Comparison of ENCODE assay signal across 1 cellular context in the genomic region with DNA sequence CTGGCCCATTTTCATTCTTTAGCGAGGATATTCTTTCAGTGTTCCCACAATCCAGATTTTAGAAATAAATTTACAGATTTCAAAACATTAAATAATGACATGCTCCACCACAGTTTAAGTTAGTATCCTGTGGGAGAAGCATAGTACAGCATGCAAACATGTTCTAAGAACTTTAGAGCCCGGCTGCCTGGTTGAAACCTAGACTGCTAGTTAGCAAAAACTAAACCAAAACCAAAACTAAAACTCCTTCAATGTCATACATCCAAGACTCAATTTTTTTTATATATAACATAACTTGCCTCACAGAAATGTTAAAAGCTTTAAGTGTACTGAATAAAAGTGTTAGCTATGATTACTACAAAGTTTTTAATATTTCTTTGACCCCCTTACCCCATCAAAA.
TF ChIP-seq lines count a peak whose summit lies in the region.

No MANE protein-coding gene starts in this region.

TF ChIP-seq in GM23338, 12 proteins besides CTCF, POLR2A, EP300 and RAD21:
- TF ChIP-seq, protein P1, sequence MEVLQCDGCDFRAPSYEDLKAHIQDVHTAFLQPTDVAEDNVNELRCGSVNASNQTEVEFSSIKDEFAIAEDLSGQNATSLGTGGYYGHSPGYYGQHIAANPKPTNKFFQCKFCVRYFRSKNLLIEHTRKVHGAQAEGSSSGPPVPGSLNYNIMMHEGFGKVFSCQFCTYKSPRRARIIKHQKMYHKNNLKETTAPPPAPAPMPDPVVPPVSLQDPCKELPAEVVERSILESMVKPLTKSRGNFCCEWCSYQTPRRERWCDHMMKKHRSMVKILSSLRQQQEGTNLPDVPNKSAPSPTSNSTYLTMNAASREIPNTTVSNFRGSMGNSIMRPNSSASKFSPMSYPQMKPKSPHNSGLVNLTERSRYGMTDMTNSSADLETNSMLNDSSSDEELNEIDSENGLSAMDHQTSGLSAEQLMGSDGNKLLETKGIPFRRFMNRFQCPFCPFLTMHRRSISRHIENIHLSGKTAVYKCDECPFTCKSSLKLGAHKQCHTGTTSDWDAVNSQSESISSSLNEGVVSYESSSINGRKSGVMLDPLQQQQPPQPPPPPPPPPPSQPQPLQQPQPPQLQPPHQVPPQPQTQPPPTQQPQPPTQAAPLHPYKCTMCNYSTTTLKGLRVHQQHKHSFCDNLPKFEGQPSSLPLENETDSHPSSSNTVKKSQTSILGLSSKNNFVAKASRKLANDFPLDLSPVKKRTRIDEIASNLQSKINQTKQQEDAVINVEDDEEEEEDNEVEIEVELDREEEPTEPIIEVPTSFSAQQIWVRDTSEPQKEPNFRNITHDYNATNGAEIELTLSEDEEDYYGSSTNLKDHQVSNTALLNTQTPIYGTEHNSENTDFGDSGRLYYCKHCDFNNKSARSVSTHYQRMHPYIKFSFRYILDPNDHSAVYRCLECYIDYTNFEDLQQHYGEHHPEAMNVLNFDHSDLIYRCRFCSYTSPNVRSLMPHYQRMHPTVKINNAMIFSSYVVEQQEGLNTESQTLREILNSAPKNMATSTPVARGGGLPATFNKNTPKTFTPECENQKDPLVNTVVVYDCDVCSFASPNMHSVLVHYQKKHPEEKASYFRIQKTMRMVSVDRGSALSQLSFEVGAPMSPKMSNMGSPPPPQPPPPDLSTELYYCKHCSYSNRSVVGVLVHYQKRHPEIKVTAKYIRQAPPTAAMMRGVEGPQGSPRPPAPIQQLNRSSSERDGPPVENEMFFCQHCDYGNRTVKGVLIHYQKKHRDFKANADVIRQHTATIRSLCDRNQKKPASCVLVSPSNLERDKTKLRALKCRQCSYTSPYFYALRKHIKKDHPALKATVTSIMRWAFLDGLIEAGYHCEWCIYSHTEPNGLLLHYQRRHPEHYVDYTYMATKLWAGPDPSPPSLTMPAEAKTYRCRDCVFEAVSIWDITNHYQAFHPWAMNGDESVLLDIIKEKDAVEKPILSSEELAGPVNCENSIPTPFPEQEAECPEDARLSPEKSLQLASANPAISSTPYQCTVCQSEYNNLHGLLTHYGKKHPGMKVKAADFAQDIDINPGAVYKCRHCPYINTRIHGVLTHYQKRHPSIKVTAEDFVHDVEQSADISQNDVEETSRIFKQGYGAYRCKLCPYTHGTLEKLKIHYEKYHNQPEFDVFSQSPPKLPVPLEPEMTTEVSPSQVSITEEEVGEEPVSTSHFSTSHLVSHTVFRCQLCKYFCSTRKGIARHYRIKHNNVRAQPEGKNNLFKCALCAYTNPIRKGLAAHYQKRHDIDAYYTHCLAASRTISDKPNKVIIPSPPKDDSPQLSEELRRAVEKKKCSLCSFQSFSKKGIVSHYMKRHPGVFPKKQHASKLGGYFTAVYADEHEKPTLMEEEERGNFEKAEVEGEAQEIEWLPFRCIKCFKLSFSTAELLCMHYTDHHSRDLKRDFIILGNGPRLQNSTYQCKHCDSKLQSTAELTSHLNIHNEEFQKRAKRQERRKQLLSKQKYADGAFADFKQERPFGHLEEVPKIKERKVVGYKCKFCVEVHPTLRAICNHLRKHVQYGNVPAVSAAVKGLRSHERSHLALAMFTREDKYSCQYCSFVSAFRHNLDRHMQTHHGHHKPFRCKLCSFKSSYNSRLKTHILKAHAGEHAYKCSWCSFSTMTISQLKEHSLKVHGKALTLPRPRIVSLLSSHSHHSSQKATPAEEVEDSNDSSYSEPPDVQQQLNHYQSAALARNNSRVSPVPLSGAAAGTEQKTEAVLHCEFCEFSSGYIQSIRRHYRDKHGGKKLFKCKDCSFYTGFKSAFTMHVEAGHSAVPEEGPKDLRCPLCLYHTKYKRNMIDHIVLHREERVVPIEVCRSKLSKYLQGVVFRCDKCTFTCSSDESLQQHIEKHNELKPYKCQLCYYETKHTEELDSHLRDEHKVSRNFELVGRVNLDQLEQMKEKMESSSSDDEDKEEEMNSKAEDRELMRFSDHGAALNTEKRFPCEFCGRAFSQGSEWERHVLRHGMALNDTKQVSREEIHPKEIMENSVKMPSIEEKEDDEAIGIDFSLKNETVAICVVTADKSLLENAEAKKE (CRISPR knock-in tag; IDR thresholded peaks at IDR 0.05): no peak
- TF ChIP-seq JUNB (IDR thresholded peaks at IDR 0.05; ENCODE audit: unreplicated experiment): no peak
- TF ChIP-seq CREB1 (CRISPR knock-in tag; IDR thresholded peaks at IDR 0.05; ENCODE audit: low read depth): no peak
- TF ChIP-seq NANOG (IDR thresholded peaks at IDR 0.05; ENCODE audit: borderline replicate concordance): no peak
- TF ChIP-seq, protein P2, sequence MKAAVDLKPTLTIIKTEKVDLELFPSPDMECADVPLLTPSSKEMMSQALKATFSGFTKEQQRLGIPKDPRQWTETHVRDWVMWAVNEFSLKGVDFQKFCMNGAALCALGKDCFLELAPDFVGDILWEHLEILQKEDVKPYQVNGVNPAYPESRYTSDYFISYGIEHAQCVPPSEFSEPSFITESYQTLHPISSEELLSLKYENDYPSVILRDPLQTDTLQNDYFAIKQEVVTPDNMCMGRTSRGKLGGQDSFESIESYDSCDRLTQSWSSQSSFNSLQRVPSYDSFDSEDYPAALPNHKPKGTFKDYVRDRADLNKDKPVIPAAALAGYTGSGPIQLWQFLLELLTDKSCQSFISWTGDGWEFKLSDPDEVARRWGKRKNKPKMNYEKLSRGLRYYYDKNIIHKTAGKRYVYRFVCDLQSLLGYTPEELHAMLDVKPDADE (IDR thresholded peaks at IDR 0.05): no peak
- no peak for TF ChIP-seq POLR2AphosphoS5 (IDR thresholded peaks at IDR 0.05; ENCODE audit: low read depth)
- no peak for TF ChIP-seq ZNF331 (CRISPR knock-in tag; IDR thresholded peaks at IDR 0.05; ENCODE audit: low read depth)
- TF ChIP-seq ZNF114 (CRISPR knock-in tag; IDR thresholded peaks at IDR 0.05): no peak
- no peak for TF ChIP-seq STAT1 (IDR thresholded peaks at IDR 0.05; ENCODE audit: unreplicated experiment)
- TF ChIP-seq, protein P3, sequence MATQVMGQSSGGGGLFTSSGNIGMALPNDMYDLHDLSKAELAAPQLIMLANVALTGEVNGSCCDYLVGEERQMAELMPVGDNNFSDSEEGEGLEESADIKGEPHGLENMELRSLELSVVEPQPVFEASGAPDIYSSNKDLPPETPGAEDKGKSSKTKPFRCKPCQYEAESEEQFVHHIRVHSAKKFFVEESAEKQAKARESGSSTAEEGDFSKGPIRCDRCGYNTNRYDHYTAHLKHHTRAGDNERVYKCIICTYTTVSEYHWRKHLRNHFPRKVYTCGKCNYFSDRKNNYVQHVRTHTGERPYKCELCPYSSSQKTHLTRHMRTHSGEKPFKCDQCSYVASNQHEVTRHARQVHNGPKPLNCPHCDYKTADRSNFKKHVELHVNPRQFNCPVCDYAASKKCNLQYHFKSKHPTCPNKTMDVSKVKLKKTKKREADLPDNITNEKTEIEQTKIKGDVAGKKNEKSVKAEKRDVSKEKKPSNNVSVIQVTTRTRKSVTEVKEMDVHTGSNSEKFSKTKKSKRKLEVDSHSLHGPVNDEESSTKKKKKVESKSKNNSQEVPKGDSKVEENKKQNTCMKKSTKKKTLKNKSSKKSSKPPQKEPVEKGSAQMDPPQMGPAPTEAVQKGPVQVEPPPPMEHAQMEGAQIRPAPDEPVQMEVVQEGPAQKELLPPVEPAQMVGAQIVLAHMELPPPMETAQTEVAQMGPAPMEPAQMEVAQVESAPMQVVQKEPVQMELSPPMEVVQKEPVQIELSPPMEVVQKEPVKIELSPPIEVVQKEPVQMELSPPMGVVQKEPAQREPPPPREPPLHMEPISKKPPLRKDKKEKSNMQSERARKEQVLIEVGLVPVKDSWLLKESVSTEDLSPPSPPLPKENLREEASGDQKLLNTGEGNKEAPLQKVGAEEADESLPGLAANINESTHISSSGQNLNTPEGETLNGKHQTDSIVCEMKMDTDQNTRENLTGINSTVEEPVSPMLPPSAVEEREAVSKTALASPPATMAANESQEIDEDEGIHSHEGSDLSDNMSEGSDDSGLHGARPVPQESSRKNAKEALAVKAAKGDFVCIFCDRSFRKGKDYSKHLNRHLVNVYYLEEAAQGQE (IDR thresholded peaks at IDR 0.05; ENCODE audit: unreplicated experiment): no peak
- TF ChIP-seq EZH2phosphoT487 (IDR thresholded peaks at IDR 0.05; ENCODE audit: unreplicated experiment): no peak
- no peak for TF ChIP-seq EZH2 (IDR thresholded peaks at IDR 0.05; ENCODE audit: low read depth, unreplicated experiment)
